1 cellular context compared by ENCODE assay signal in genomic region chr10:124618674-124619073, GRCh38.
TF ChIP-seq lines count a peak whose summit lies in the region.

No MANE protein-coding gene starts in this region.

TF ChIP-seq in SK-N-SH treated with all-trans-retinoic acid at 6 μM for 48 hours, 23 proteins besides CTCF, POLR2A, EP300 and RAD21 (continued from another document):
- TF ChIP-seq CREB5 (CRISPR knock-in tag; IDR thresholded peaks at IDR 0.05; ENCODE audit: low read depth) = no peak
- no peak for TF ChIP-seq ESRRG (CRISPR knock-in tag; IDR thresholded peaks at IDR 0.05)
- TF ChIP-seq TCF4 (CRISPR knock-in tag; IDR thresholded peaks at IDR 0.05; ENCODE audit: borderline replicate concordance) = no peak
- TF ChIP-seq PPARA (CRISPR knock-in tag; IDR thresholded peaks at IDR 0.05; ENCODE audit: borderline replicate concordance) = no peak
- no peak for TF ChIP-seq RARB (CRISPR knock-in tag; IDR thresholded peaks at IDR 0.05)
- no peak for TF ChIP-seq ARNTL (CRISPR knock-in tag; IDR thresholded peaks at IDR 0.05; ENCODE audit: borderline replicate concordance, low read depth)
- no peak for TF ChIP-seq SNAI2 (CRISPR knock-in tag; IDR thresholded peaks at IDR 0.05)
